ENCODE assay signal across 8 cellular contexts in genomic region chr2:6896930-6897759, GRCh38. TPM values are rescaled to one million over a fixed set of nuclear protein-coding genes. Genes with fewer than 3 reads are reported as not detected.
DNase-seq lines count a peak whose midpoint lies in the region; ATAC-seq and TF ChIP-seq lines count a peak whose summit lies in the region.

No MANE protein-coding gene starts in this region.

- DNase-seq in CD8-positive, alpha-beta T cell, result no peak
- DNase-seq in NCI-H69 (lab: John Stamatoyannopoulos, UW) (peak; percentile 33), body of pancreas (no peak), kidney tubule cell (ENCODE audit: low spot score) (peak; percentile 37), NCI-H226 (no peak), MG63 (no peak), GF-D8 (lab: John Stamatoyannopoulos, UW) (no peak)

- peaks cover 17% of the 10 kb centered on the region for H3K36me3 Mint-ChIP-seq in CD8-positive, alpha-beta T cell

- no peak overlapping the region for H3K27ac Mint-ChIP-seq in CD8-positive, alpha-beta T cell

- CTCF ChIA-PET in CD8-positive, alpha-beta T cell (lab: Charles Lee), result interaction anchor here (0.7 to 7.5 kb wide), 45 partner anchors 9 to 221 kb away, joined by 3 to 109 read pairs (median 4); partner anchors contain the start of genes CMPK2, RNF144A and RSAD2

- H3K27me3 Mint-ChIP-seq in CD8-positive, alpha-beta T cell (ENCODE audit: low read depth), result no peaks in the 10 kb centered on the region

- peaks cover 5% of the 10 kb centered on the region for H3K4me1 Mint-ChIP-seq in CD8-positive, alpha-beta T cell (ENCODE audit: low read depth)

- H3K4me3 Mint-ChIP-seq in CD8-positive, alpha-beta T cell, result no peak overlapping the region

- H3K36me3 ChIP-seq in CD8-positive, alpha-beta T cell (ENCODE audit: insufficient read depth, low read length), result no peaks in the 10 kb centered on the region
- H3K36me3 ChIP-seq in body of pancreas (replicated peaks in 1 of 2; ENCODE audit: insufficient read depth in 1 of 2, low read depth in 2 of 2) (no peaks in the 10 kb centered on the region), MG63 (no peaks in the 10 kb centered on the region)

- POLR2A ChIA-PET in CD8-positive, alpha-beta T cell (lab: Charles Lee), result interaction anchor here (0.7 to 2.0 kb wide), 3 partner anchors 12 to 147 kb away, joined by 3 to 8 read pairs (median 7); no protein-coding TSS in a partner anchor

- H3K27me3 ChIP-seq in CD8-positive, alpha-beta T cell (ENCODE audit: insufficient read depth, low read length), result no peaks in the 10 kb centered on the region
- no peaks in the 10 kb centered on the region for H3K27me3 ChIP-seq in body of pancreas
- H3K27me3 ChIP-seq in MG63, result no peaks in the 10 kb centered on the region

- peaks cover 7% of the 10 kb centered on the region for H3K9me3 Mint-ChIP-seq in CD8-positive, alpha-beta T cell

- no peaks in the 10 kb centered on the region for H3K9me3 ChIP-seq in CD8-positive, alpha-beta T cell (ENCODE audit: low read length)
- H3K9me3 ChIP-seq in body of pancreas, result no peaks in the 10 kb centered on the region
- no peaks in the 10 kb centered on the region for H3K9me3 ChIP-seq in MG63

- no peak overlapping the region for H3K27ac ChIP-seq in CD8-positive, alpha-beta T cell (ENCODE audit: low read depth, low read length)
- no peak overlapping the region for H3K27ac ChIP-seq in body of pancreas

- intact Hi-C loops in CD8-positive, alpha-beta T cell (cut with DNase I, micrococcal nuclease), result loop anchor here (1.0 to 2.0 kb wide), 8 partner anchors 12 to 147 kb away; partner anchors contain the start of gene RNF144A (in 2 of the 2)
- intact Hi-C loops in body of pancreas (cut with DNase I), result no loop called here

- WGBS in body of pancreas, 2 donors, result 56 to 58% methylated on average over 5 of the region's 5 CpGs

- no peak for TF ChIP-seq POLR2A in body of pancreas (IDR thresholded peaks at IDR 0.05)

- TF ChIP-seq CTCF in CD8-positive, alpha-beta T cell (IDR thresholded peaks at IDR 0.05), result peak; percentile 95
- TF ChIP-seq CTCF in body of pancreas (IDR thresholded peaks at IDR 0.05), result peak; percentile 42 to 91 (median 83)

- H3K4me3 ChIP-seq in CD8-positive, alpha-beta T cell (ENCODE audit: low read depth, low read length), result no peak overlapping the region
- H3K4me3 ChIP-seq in body of pancreas (no peak overlapping the region), MG63 (no peak overlapping the region)

- peak; percentile 58 for ATAC-seq in CD8-positive, alpha-beta T cell
- ATAC-seq in GM21447 (IDR thresholded peaks at IDR 0.05; ENCODE audit: unreplicated experiment) (peak; percentile 65), body of pancreas (peak; percentile 67)

- peaks cover 7% of the 10 kb centered on the region for H3K4me1 ChIP-seq in CD8-positive, alpha-beta T cell (ENCODE audit: insufficient read depth, low read length)
- H3K4me1 ChIP-seq in body of pancreas, result no peaks in the 10 kb centered on the region

RNA-seq across cellular contexts. Expression of gene RSAD2, which starts 19.6 kb away (rescaled TPM):
- total RNA-seq in CD8-positive, alpha-beta T cell, result 1 to 10 TPM; 1.8 to 2.1 TPM
- total RNA-seq in body of pancreas, result 1 to 10 TPM in 1 of 2 donors, under 1 TPM in 1; under 0.01 to 1.0 TPM
- total RNA-seq in MG63 (2014; rRNA removed; shearing (Covaris generic); ENCODE audit: low replicate concordance), result 1.2 and 6.9 TPM in 2 replicates

RNA-seq across cellular contexts. Expression of gene RNF144A, which starts 20.1 kb away (rescaled TPM):
- total RNA-seq in CD8-positive, alpha-beta T cell, result 10 to 100 TPM; 25.8 to 28.8 TPM
- 100 to 1,000 TPM in 1 of 2 donors, 10 to 100 TPM in 1; 52.7 to 109 TPM for total RNA-seq in body of pancreas
- total RNA-seq in MG63 (2014; rRNA removed; shearing (Covaris generic); ENCODE audit: low replicate concordance), result 1.1 and 4.6 TPM in 2 replicates

RNA-seq across cellular contexts. Expression of gene CMPK2, which starts 31.4 kb away (rescaled TPM):
- total RNA-seq in CD8-positive, alpha-beta T cell, result 1 to 10 TPM; 3.0 to 4.0 TPM
- 1 to 10 TPM; 6.7 to 6.9 TPM for total RNA-seq in body of pancreas
- 2.3 and 6.6 TPM in 2 replicates for total RNA-seq in MG63 (2014; rRNA removed; shearing (Covaris generic); ENCODE audit: low replicate concordance)

Comparison
In these comparisons a context has a peak if more than half of its experiments do, and no peak if none do; other contexts are left out.
1. DNase-seq: peak in NCI-H69 (single experiment) and kidney tubule cell (single experiment); none in CD8-positive, alpha-beta T cell (0 of 7), body of pancreas (0 of 4), NCI-H226 (single experiment), MG63 (single experiment) and GF-D8 (single experiment).
2. Peak in every context shown above with its lines, with median percentiles within 50 percentile points of each other: ATAC-seq.